Comparison of ENCODE assay signal across 16 cellular contexts in the genomic region with DNA sequence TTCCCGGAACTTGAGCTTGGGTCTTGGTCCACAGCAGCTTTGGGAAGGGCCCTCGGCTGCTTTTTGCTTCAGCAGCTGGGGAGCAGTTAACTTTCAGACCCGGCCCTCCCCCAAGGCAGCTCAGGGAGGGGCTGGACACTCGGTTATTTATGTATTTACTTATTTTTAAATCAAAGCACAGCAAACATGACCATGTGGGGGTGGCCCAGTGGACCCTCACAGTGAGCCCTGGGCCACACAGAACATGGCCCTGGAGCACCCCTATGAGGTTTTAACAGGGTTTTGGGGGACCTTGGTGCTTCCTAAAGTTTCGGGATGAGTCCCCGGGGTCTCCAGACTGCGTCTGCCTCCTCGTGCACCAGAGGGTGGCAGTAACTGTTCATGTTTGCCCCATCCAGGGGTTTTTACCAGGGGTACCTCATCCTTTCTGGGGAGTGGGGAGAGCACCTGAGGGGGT. TPM values are rescaled to one million over a fixed set of nuclear protein-coding genes. Genes with fewer than 3 reads are reported as not detected.
A peak's percentile ranks its signal among the peaks of the same experiment; 100 is the strongest.
DNase-seq lines count a peak whose midpoint lies in the region; TF ChIP-seq lines count a peak whose summit lies in the region.
"Had no signal": no experiment of that assay in that cellular context is flagged by ENCODE, and none has a peak within 500 bp of the region (broad histone marks: within the 10 kb centered on the region; RNA-seq: fewer than 3 reads in every experiment).

No MANE protein-coding gene starts in this region.

- TF ChIP-seq POLR2A in ovary (IDR thresholded peaks at IDR 0.05) = no peak

- no peaks in the 10 kb centered on the region for H3K9me3 ChIP-seq in ovary
- H3K9me3 ChIP-seq: testis had no signal

- H3K4me1 ChIP-seq in ovary (ENCODE audit: insufficient read depth) = no peaks in the 10 kb centered on the region
- H3K4me1 ChIP-seq: parathyroid adenoma, testis had no signal

- no peak overlapping the region for H3K27ac Mint-ChIP-seq in mesothelial cell of epicardium
- H3K27ac Mint-ChIP-seq: activated CD4-positive, alpha-beta memory T cell treated with anti-CD3 and anti-CD28 coated beads for 36 hours; immature natural killer cell had no signal

- H3K36me3 ChIP-seq in H7 (replicated peaks; ENCODE audit: control insufficient read depth, insufficient read depth, low read length) (no peaks in the 10 kb centered on the region), ovary (no peaks in the 10 kb centered on the region)

- 38 to 58% (median 50%) methylated on average over 8 of the region's 8 CpGs for WGBS in ovary, 3 donors

- intact Hi-C loops in ovary (cut with DNase I) = no loop called here

- H3K9me3 Mint-ChIP-seq in mesothelial cell of epicardium = no peaks in the 10 kb centered on the region
- H3K9me3 Mint-ChIP-seq: activated CD4-positive, alpha-beta memory T cell treated with anti-CD3 and anti-CD28 coated beads for 36 hours; immature natural killer cell had no signal

- peak; percentile 19 for TF ChIP-seq CTCF in cardiac fibroblast (IDR thresholded peaks at IDR 0.05; ENCODE audit: low read depth, low read length)
- no peak for TF ChIP-seq CTCF in mesothelial cell of epicardium (IDR thresholded peaks at IDR 0.05; ENCODE audit: unreplicated experiment)
- TF ChIP-seq CTCF in ovary (IDR thresholded peaks at IDR 0.05) = no peak

- H3K4me3 ChIP-seq in H7 (ENCODE audit: insufficient read depth, low read depth, low read length) = no peak overlapping the region
- no peak overlapping the region for H3K4me3 ChIP-seq in cardiac fibroblast (replicated peaks in 1 of 2; ENCODE audit: low read depth in 2 of 2, low read length in 2 of 2)
- no peak overlapping the region for H3K4me3 ChIP-seq in ovary
- H3K4me3 ChIP-seq: testis had no signal

- no peaks in the 10 kb centered on the region for H3K36me3 Mint-ChIP-seq in mesothelial cell of epicardium
- H3K36me3 Mint-ChIP-seq: activated CD4-positive, alpha-beta memory T cell treated with anti-CD3 and anti-CD28 coated beads for 36 hours; immature natural killer cell had no signal

- peaks cover 29% of the 10 kb centered on the region for H3K27me3 Mint-ChIP-seq in mesothelial cell of epicardium (ENCODE audit: low read depth)

- no peak for TF ChIP-seq EP300 in ovary (IDR thresholded peaks at IDR 0.05)

- H3K27me3 ChIP-seq in H7 (ENCODE audit: control insufficient read depth, insufficient read depth, low read length) = no peaks in the 10 kb centered on the region
- H3K27me3 ChIP-seq in ovary = no peaks in the 10 kb centered on the region
- H3K27me3 ChIP-seq: testis had no signal

- H3K27ac ChIP-seq in ovary = no peak overlapping the region
- H3K27ac ChIP-seq: parathyroid adenoma, testis had no signal

- H3K4me1 Mint-ChIP-seq in mesothelial cell of epicardium = no peaks in the 10 kb centered on the region
- H3K4me1 Mint-ChIP-seq: immature natural killer cell had no signal

- DNase-seq in D341Med (ENCODE audit: low spot score) = peak; percentile 79
- peak; percentile 86 for DNase-seq in H7
- DNase-seq in cardiac fibroblast (ENCODE audit: low read depth in 2 of 2) = no peak
- DNase-seq in mesothelial cell of epicardium (ENCODE audit: low spot score in 2 of 2, unreplicated experiment in 2 of 2) = peak; percentile 7 to 36
- no peak for DNase-seq in ovary
- DNase-seq in DMS153 treated with DMSO at 0.1 percent for 48 hours (lab: John Stamatoyannopoulos, UW; ENCODE audit: unreplicated experiment) = no peak
- DNase-seq in foreskin melanocyte = no peak
- DNase-seq: activated CD4-positive, alpha-beta memory T cell treated with anti-CD3 and anti-CD28 coated beads for 36 hours; effector memory CD4-positive, alpha-beta T cell; EL; immature natural killer cell; NCI-H510A treated with DMSO at 0.1 percent for 48 hours; testis had no signal

- no peak overlapping the region for H3K4me3 Mint-ChIP-seq in mesothelial cell of epicardium
- H3K4me3 Mint-ChIP-seq: activated CD4-positive, alpha-beta memory T cell treated with anti-CD3 and anti-CD28 coated beads for 36 hours; immature natural killer cell had no signal

RNA-seq across cellular contexts. Expression of gene NPBWR2, which starts 26.6 kb away (rescaled TPM):
- not detected in 2 replicates for total RNA-seq in H7 (2014; rRNA removed; shearing (Covaris generic))
- not detected in 3 replicates for total RNA-seq in mesothelial cell of epicardium
- total RNA-seq in ovary = not detected
- not detected for polyA plus RNA-seq in ovary
- total RNA-seq: activated CD4-positive, alpha-beta memory T cell treated with anti-CD3 and anti-CD28 coated beads for 36 hours; LHCN-M2 had no signal
- polyA plus RNA-seq: adipose tissue, immature natural killer cell had no signal

RNA-seq across cellular contexts. Expression of gene MYT1, which starts 30.3 kb away (rescaled TPM):
- 0.69 and 2.1 TPM in 2 replicates for total RNA-seq in H7 (2014; rRNA removed; shearing (Covaris generic))
- total RNA-seq in mesothelial cell of epicardium = 0.16 to 0.34 TPM (median 0.20 TPM) in 3 replicates
- under 1 TPM; 0.05 to 0.25 (median 0.15) TPM for total RNA-seq in ovary
- under 1 TPM in 1 of 2 donors, not detected in 1; 0.07 TPM for polyA plus RNA-seq in ovary
- total RNA-seq: activated CD4-positive, alpha-beta memory T cell treated with anti-CD3 and anti-CD28 coated beads for 36 hours; LHCN-M2 had no signal
- polyA plus RNA-seq: immature natural killer cell had no signal

RNA-seq across cellular contexts. Expression of gene LKAAEAR1, which starts 49.8 kb away (rescaled TPM):
- 0.45 TPM in 1 of 2 replicates, not detected in the other for total RNA-seq in H7 (2014; rRNA removed; shearing (Covaris generic))
- total RNA-seq in mesothelial cell of epicardium (0.36 TPM in 1 of 3 replicates, not detected in the others), ovary (10 to 100 TPM in 1 of 7 donors, not detected in 6; 10.5 TPM)
- not detected for polyA plus RNA-seq in ovary
- total RNA-seq: activated CD4-positive, alpha-beta memory T cell treated with anti-CD3 and anti-CD28 coated beads for 36 hours had no signal
- polyA plus RNA-seq: immature natural killer cell had no signal

RNA-seq across cellular contexts. Expression of gene OPRL1, which starts 54.1 kb away (rescaled TPM):
- 2.4 and 4.4 TPM in 2 replicates for total RNA-seq in H7 (2014; rRNA removed; shearing (Covaris generic))
- total RNA-seq in mesothelial cell of epicardium (2.2 to 2.6 TPM (median 2.5 TPM) in 3 replicates), ovary (under 1 TPM; 0.12 to 0.80 (median 0.43) TPM)
- polyA plus RNA-seq in ovary = under 1 TPM; 0.25 to 0.62 TPM

RNA-seq across cellular contexts. Expression of gene RGS19, which starts 54.7 kb away (rescaled TPM):
- total RNA-seq in H7 (2014; rRNA removed; shearing (Covaris generic)) = 24.3 and 27.0 TPM in 2 replicates
- 7.0 to 8.1 TPM (median 7.9 TPM) in 3 replicates for total RNA-seq in mesothelial cell of epicardium
- total RNA-seq in ovary = 1 to 10 TPM; 3.3 to 7.6 (median 4.6) TPM
- 1 to 10 TPM; 2.1 to 4.5 TPM for polyA plus RNA-seq in ovary

Comparison
In these comparisons a context has a peak if more than half of its experiments do, and no peak if none do; other contexts are left out.
1. DNase-seq: peak in D341Med (single experiment), H7 (single experiment) and mesothelial cell of epicardium (2 of 2); none in cardiac fibroblast (0 of 2), ovary (0 of 5), DMS153 treated with DMSO at 0.1 percent for 48 hours (single experiment) and foreskin melanocyte (single experiment).